ENCODE assay signal across 2 cellular contexts in the genomic region with DNA sequence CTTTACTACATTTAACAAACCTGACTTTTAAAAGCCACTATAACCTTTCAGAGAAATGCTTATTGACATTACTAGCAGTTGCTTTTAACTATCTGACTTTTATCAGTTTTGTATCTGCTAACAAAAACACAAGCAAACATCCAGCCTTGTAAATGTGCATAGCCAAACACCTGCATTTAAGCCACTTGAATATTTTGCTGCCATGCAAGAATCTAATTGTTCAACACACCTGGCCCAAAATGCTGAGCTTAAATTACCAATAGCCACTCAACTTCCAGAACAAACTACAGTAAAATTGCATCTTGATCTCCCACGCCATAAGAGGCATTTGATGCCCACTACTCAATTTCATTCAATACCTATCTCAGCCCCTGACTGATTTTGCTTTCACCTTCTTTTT.
A peak's percentile ranks its signal among the peaks of the same experiment; 100 is the strongest.
TF ChIP-seq lines count a peak whose summit lies in the region.

No MANE protein-coding gene starts in this region.

TF ChIP-seq in GM23338, 12 proteins besides CTCF, POLR2A, EP300 and RAD21:
- TF ChIP-seq ZNF331 (CRISPR knock-in tag; IDR thresholded peaks at IDR 0.05; ENCODE audit: low read depth) (no peak), STAT1 (IDR thresholded peaks at IDR 0.05; ENCODE audit: unreplicated experiment) (no peak), ETS1 (IDR thresholded peaks at IDR 0.05) (no peak), ZNF462 (CRISPR knock-in tag; IDR thresholded peaks at IDR 0.05) (no peak), POLR2AphosphoS5 (IDR thresholded peaks at IDR 0.05; ENCODE audit: low read depth) (peak; percentile 30)

TF ChIP-seq in H1, 55 proteins besides CTCF, POLR2A, EP300 and RAD21:
- TF ChIP-seq BRCA1 (IDR thresholded peaks at IDR 0.05; ENCODE audit: low read depth, low read length) (no peak), GTF2F1 (IDR thresholded peaks at IDR 0.05; ENCODE audit: borderline replicate concordance, low read depth, low read length) (no peak), POLR2AphosphoS5 (IDR thresholded peaks at IDR 0.05; ENCODE audit: low read depth, low read length) (0 out of 2 replicates have a peak, but pooled peaks have one; percentile 11)
